1 cellular context compared by ENCODE assay signal in the genomic region with DNA sequence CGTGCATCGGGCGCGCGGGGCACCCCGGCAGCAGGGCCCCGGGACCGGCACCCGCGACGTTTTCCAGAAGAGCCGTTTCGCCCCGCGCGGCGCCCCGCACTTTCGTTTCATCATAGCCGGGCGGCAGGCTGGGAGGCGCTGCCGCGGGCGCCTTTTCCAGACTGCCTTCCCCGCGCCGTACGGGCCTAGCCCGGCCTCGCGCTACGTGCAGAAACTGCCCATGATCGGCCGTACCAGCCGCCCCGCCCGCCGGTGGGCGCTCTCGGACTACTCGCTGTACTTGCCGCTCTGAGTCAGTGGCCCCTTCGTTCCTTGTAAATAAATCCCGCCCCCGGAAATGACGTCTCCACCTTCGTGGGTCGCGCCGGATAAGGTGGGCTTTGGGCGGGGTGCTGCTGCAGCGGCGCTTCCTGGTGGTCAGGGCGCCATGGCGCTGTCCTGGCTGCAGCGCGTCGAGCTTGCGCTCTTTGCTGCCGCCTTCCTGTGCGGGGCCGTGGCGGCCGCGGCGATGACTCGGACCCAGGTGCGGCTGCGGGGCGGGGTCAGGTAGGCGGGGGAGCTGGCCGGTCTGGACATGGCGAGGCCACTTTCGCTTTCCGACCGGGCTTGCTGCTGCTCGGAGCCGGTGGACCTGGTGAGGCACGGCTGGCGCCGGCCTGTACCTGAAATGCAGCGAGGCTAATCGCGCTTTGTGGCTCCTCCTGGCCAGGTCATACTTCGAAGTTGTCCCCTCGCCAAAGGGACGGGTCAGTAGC.
TF ChIP-seq lines count a peak whose summit lies in the region.

A gene with protein sequence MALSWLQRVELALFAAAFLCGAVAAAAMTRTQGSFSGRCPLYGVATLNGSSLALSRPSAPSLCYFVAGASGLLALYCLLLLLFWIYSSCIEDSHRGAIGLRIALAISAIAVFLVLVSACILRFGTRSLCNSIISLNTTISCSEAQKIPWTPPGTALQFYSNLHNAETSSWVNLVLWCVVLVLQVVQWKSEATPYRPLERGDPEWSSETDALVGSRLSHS (plus strand): TSS at position 398 of the 755 bp plus-strand sequence. CDS start 30 bp downstream, at position 428.

TF ChIP-seq in HepG2, 621 proteins besides CTCF, POLR2A, EP300 and RAD21 (continued from another document and continues in another):
- TF ChIP-seq, protein P1, sequence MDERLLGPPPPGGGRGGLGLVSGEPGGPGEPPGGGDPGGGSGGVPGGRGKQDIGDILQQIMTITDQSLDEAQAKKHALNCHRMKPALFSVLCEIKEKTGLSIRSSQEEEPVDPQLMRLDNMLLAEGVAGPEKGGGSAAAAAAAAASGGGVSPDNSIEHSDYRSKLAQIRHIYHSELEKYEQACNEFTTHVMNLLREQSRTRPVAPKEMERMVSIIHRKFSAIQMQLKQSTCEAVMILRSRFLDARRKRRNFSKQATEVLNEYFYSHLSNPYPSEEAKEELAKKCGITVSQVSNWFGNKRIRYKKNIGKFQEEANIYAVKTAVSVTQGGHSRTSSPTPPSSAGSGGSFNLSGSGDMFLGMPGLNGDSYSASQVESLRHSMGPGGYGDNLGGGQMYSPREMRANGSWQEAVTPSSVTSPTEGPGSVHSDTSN (CRISPR knock-in tag; IDR thresholded peaks at IDR 0.05) = no peak
- TF ChIP-seq PAF1 (CRISPR knock-in tag; IDR thresholded peaks at IDR 0.05) = 0 out of 2 replicates have a peak, but pooled peaks have one; percentile 63
- TF ChIP-seq NCOR1 (IDR thresholded peaks at IDR 0.05; ENCODE audit: borderline replicate concordance, low read length) = no peak; the same call in 1 of the 2 replicates
- TF ChIP-seq TP53 (CRISPR knock-in tag; conservative IDR thresholded peaks at IDR 0.05) = 0 out of 2 replicates have a peak, but pooled peaks have one; percentile 61
- no peak for TF ChIP-seq U2AF1 (optimal IDR thresholded peaks at IDR 0.05; ENCODE audit: low read depth, low read length)
- no peak for TF ChIP-seq CENPX (CRISPR knock-in tag; IDR thresholded peaks at IDR 0.05)
- TF ChIP-seq ZSCAN30 (CRISPR knock-in tag; IDR thresholded peaks at IDR 0.05) = peak; percentile 82; the same call in 1 of the 2 replicates
- no peak for TF ChIP-seq ZKSCAN1 (IDR thresholded peaks at IDR 0.05; ENCODE audit: low read length)
- TF ChIP-seq, protein P2, sequence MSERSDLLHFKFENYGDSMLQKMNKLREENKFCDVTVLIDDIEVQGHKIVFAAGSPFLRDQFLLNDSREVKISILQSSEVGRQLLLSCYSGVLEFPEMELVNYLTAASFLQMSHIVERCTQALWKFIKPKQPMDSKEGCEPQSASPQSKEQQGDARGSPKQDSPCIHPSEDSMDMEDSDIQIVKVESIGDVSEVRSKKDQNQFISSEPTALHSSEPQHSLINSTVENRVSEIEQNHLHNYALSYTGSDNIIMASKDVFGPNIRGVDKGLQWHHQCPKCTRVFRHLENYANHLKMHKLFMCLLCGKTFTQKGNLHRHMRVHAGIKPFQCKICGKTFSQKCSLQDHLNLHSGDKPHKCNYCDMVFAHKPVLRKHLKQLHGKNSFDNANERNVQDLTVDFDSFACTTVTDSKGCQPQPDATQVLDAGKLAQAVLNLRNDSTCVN (CRISPR knock-in tag; IDR thresholded peaks at IDR 0.05; ENCODE audit: borderline replicate concordance) = no peak; the same call in 1 of the 2 replicates
- TF ChIP-seq, protein P3, sequence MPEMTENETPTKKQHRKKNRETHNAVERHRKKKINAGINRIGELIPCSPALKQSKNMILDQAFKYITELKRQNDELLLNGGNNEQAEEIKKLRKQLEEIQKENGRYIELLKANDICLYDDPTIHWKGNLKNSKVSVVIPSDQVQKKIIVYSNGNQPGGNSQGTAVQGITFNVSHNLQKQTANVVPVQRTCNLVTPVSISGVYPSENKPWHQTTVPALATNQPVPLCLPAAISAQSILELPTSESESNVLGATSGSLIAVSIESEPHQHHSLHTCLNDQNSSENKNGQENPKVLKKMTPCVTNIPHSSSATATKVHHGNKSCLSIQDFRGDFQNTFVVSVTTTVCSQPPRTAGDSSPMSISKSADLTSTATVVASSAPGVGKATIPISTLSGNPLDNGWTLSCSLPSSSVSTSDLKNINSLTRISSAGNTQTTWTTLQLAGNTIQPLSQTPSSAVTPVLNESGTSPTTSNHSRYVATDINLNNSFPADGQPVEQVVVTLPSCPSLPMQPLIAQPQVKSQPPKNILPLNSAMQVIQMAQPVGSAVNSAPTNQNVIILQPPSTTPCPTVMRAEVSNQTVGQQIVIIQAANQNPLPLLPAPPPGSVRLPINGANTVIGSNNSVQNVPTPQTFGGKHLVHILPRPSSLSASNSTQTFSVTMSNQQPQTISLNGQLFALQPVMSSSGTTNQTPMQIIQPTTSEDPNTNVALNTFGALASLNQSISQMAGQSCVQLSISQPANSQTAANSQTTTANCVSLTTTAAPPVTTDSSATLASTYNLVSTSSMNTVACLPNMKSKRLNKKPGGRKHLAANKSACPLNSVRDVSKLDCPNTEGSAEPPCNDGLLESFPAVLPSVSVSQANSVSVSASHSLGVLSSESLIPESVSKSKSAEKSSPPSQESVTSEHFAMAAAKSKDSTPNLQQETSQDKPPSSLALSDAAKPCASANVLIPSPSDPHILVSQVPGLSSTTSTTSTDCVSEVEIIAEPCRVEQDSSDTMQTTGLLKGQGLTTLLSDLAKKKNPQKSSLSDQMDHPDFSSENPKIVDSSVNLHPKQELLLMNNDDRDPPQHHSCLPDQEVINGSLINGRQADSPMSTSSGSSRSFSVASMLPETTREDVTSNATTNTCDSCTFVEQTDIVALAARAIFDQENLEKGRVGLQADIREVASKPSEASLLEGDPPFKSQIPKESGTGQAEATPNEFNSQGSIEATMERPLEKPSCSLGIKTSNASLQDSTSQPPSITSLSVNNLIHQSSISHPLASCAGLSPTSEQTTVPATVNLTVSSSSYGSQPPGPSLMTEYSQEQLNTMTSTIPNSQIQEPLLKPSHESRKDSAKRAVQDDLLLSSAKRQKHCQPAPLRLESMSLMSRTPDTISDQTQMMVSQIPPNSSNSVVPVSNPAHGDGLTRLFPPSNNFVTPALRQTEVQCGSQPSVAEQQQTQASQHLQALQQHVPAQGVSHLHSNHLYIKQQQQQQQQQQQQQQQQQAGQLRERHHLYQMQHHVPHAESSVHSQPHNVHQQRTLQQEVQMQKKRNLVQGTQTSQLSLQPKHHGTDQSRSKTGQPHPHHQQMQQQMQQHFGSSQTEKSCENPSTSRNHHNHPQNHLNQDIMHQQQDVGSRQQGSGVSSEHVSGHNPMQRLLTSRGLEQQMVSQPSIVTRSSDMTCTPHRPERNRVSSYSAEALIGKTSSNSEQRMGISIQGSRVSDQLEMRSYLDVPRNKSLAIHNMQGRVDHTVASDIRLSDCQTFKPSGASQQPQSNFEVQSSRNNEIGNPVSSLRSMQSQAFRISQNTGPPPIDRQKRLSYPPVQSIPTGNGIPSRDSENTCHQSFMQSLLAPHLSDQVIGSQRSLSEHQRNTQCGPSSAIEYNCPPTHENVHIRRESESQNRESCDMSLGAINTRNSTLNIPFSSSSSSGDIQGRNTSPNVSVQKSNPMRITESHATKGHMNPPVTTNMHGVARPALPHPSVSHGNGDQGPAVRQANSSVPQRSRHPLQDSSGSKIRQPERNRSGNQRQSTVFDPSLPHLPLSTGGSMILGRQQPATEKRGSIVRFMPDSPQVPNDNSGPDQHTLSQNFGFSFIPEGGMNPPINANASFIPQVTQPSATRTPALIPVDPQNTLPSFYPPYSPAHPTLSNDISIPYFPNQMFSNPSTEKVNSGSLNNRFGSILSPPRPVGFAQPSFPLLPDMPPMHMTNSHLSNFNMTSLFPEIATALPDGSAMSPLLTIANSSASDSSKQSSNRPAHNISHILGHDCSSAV (CRISPR knock-in tag; IDR thresholded peaks at IDR 0.05; ENCODE audit: borderline replicate concordance) = no peak
- no peak for TF ChIP-seq MBNL3 (CRISPR knock-in tag; conservative IDR thresholded peaks at IDR 0.05)
- TF ChIP-seq ZNF607 (CRISPR knock-in tag; IDR thresholded peaks at IDR 0.05; ENCODE audit: borderline replicate concordance) = no peak; the same call in none of the 2 replicates
- peak; percentile 85; the same call in 1 of the 2 replicates for TF ChIP-seq ZNF30 (CRISPR knock-in tag; IDR thresholded peaks at IDR 0.05)
- TF ChIP-seq PLRG1 (conservative IDR thresholded peaks at IDR 0.05) = no peak
- TF ChIP-seq ZNF180 (CRISPR knock-in tag; IDR thresholded peaks at IDR 0.05; ENCODE audit: borderline replicate concordance, low read depth) = no peak
- TF ChIP-seq, protein P4, sequence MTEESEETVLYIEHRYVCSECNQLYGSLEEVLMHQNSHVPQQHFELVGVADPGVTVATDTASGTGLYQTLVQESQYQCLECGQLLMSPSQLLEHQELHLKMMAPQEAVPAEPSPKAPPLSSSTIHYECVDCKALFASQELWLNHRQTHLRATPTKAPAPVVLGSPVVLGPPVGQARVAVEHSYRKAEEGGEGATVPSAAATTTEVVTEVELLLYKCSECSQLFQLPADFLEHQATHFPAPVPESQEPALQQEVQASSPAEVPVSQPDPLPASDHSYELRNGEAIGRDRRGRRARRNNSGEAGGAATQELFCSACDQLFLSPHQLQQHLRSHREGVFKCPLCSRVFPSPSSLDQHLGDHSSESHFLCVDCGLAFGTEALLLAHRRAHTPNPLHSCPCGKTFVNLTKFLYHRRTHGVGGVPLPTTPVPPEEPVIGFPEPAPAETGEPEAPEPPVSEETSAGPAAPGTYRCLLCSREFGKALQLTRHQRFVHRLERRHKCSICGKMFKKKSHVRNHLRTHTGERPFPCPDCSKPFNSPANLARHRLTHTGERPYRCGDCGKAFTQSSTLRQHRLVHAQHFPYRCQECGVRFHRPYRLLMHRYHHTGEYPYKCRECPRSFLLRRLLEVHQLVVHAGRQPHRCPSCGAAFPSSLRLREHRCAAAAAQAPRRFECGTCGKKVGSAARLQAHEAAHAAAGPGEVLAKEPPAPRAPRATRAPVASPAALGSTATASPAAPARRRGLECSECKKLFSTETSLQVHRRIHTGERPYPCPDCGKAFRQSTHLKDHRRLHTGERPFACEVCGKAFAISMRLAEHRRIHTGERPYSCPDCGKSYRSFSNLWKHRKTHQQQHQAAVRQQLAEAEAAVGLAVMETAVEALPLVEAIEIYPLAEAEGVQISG (CRISPR knock-in tag; IDR thresholded peaks at IDR 0.05) = peak; percentile 97
- no peak for TF ChIP-seq TRIM24 (CRISPR knock-in tag; IDR thresholded peaks at IDR 0.05)
- peak; percentile 83; the same call in 1 of the 2 replicates for TF ChIP-seq ZNF557 (CRISPR knock-in tag; IDR thresholded peaks at IDR 0.05)
- TF ChIP-seq HMGA1 (CRISPR knock-in tag; conservative IDR thresholded peaks at IDR 0.05) = no peak
- TF ChIP-seq NCOA5 (CRISPR knock-in tag; IDR thresholded peaks at IDR 0.05) = no peak
- TF ChIP-seq ZNF343 (CRISPR knock-in tag; IDR thresholded peaks at IDR 0.05) = peak; percentile 84; the same call in 1 of the 2 replicates
- no peak for TF ChIP-seq SETDB1 (CRISPR knock-in tag; IDR thresholded peaks at IDR 0.05; ENCODE audit: borderline replicate concordance)
- peak; percentile 57 for TF ChIP-seq ZNF232 (CRISPR knock-in tag; IDR thresholded peaks at IDR 0.05; ENCODE audit: borderline replicate concordance)
- TF ChIP-seq, protein P5, sequence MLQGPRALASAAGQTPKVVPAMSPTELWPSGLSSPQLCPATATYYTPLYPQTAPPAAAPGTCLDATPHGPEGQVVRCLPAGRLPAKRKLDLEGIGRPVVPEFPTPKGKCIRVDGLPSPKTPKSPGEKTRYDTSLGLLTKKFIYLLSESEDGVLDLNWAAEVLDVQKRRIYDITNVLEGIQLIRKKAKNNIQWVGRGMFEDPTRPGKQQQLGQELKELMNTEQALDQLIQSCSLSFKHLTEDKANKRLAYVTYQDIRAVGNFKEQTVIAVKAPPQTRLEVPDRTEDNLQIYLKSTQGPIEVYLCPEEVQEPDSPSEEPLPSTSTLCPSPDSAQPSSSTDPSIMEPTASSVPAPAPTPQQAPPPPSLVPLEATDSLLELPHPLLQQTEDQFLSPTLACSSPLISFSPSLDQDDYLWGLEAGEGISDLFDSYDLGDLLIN (CRISPR knock-in tag; IDR thresholded peaks at IDR 0.05; ENCODE audit: borderline replicate concordance) = peak; percentile 1; the same call in 1 of the 2 replicates
- TF ChIP-seq EHMT2 (IDR thresholded peaks at IDR 0.05; ENCODE audit: borderline replicate concordance, low read depth, low read length) = no peak
- no peak for TF ChIP-seq SMARCC2 (IDR thresholded peaks at IDR 0.05)
- TF ChIP-seq, protein P6, sequence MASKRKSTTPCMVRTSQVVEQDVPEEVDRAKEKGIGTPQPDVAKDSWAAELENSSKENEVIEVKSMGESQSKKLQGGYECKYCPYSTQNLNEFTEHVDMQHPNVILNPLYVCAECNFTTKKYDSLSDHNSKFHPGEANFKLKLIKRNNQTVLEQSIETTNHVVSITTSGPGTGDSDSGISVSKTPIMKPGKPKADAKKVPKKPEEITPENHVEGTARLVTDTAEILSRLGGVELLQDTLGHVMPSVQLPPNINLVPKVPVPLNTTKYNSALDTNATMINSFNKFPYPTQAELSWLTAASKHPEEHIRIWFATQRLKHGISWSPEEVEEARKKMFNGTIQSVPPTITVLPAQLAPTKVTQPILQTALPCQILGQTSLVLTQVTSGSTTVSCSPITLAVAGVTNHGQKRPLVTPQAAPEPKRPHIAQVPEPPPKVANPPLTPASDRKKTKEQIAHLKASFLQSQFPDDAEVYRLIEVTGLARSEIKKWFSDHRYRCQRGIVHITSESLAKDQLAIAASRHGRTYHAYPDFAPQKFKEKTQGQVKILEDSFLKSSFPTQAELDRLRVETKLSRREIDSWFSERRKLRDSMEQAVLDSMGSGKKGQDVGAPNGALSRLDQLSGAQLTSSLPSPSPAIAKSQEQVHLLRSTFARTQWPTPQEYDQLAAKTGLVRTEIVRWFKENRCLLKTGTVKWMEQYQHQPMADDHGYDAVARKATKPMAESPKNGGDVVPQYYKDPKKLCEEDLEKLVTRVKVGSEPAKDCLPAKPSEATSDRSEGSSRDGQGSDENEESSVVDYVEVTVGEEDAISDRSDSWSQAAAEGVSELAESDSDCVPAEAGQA (IDR thresholded peaks at IDR 0.05; ENCODE audit: low read depth) = peak; percentile 74
- TF ChIP-seq, protein P6 (CRISPR knock-in tag; IDR thresholded peaks at IDR 0.05; ENCODE audit: borderline replicate concordance) = peak; percentile 82; the same call in 1 of the 2 replicates
- TF ChIP-seq FOXK1 (CRISPR knock-in tag; IDR thresholded peaks at IDR 0.05; ENCODE audit: borderline replicate concordance, low read depth) = peak; percentile 93; the same call in 1 of the 2 replicates
- peak; percentile 67; the same call in 1 of the 2 replicates for TF ChIP-seq RCOR2 (CRISPR knock-in tag; IDR thresholded peaks at IDR 0.05)
